19 cellular contexts compared by ENCODE assay signal in genomic region chr10:20363666-20364065, GRCh38.
DNase-seq lines count a peak whose midpoint lies in the region; ATAC-seq and TF ChIP-seq lines count a peak whose summit lies in the region.
"Had no signal": no experiment of that assay in that cellular context is flagged by ENCODE, and none has a peak within 500 bp of the region (broad histone marks: within the 10 kb centered on the region; RNA-seq: fewer than 3 reads in every experiment).

No MANE protein-coding gene starts in this region.

- H3K18ac ChIP-seq in mesenchymal stem cell (ENCODE audit: low read depth in 1 of 2, low read length in 2 of 2) = no peak overlapping the region

- H2BK5ac ChIP-seq in mesenchymal stem cell (ENCODE audit: low read depth, low read length, poor library complexity, severe bottlenecking) = no peak overlapping the region

- no peak overlapping the region for H4K91ac ChIP-seq in mesenchymal stem cell (ENCODE audit: low read length)

- H2BK120ac ChIP-seq in mesenchymal stem cell (ENCODE audit: low read depth, low read length) = no peak overlapping the region

- no peak overlapping the region for H2AFZ ChIP-seq in smooth muscle cell (ENCODE audit: low read depth)
- H2AFZ ChIP-seq in mesenchymal stem cell (ENCODE audit: low read depth, low read length) = no peak overlapping the region
- H2AFZ ChIP-seq: GM23248 had no signal

- H3K27me3 ChIP-seq in smooth muscle cell (ENCODE audit: low read depth) (no peaks in the 10 kb centered on the region), mesenchymal stem cell (ENCODE audit: control insufficient read depth in 1 of 2, insufficient read depth in 1 of 2, low read length in 2 of 2) (no peaks in the 10 kb centered on the region)
- H3K27me3 ChIP-seq: BLaER1 treated with 17β-estradiol and CSF1 and Interleukin-3, amounts not matched to agents 10 nM and 100 nM had no signal

- DNase-seq in Ammon's horn (ENCODE audit: low spot score) (peak; percentile 2), NCI-H146 treated with DMSO at 0.1 percent for 48 hours (lab: John Stamatoyannopoulos, UW; ENCODE audit: unreplicated experiment) (peak; percentile 32), SK-N-DZ (ENCODE audit: low spot score) (peak; percentile 20), putamen (ENCODE audit: low spot score) (peak; percentile 15), smooth muscle cell (lab: John Stamatoyannopoulos, UW; ENCODE audit: unreplicated experiment) (no peak), mesenchymal stem cell (no peak), GM19240 (ENCODE audit: insufficient read length, low spot score) (no peak)
- DNase-seq: 8988T; Calu3; CD8-positive, alpha-beta T cell; DMS 273 treated with DMSO at 0.1 percent for 48 hours; DMS53; DND-41; EL; GM23248; HCEC 1CT had no signal

- H3K79me1 ChIP-seq in mesenchymal stem cell (replicated peaks; ENCODE audit: low read length, poor library complexity, severe bottlenecking) = no peaks in the 10 kb centered on the region

- H3K27ac ChIP-seq in smooth muscle cell (ENCODE audit: low read depth) = no peak overlapping the region
- H3K27ac ChIP-seq in mesenchymal stem cell (ENCODE audit: low read length, poor library complexity, severe bottlenecking) = no peak overlapping the region
- H3K27ac ChIP-seq: BLaER1 treated with 17β-estradiol and CSF1 and Interleukin-3, amounts not matched to agents 10 nM and 100 nM; GM23248 had no signal

- H3K4me1 ChIP-seq in smooth muscle cell (ENCODE audit: low read depth) (no peaks in the 10 kb centered on the region), mesenchymal stem cell (ENCODE audit: control insufficient read depth, insufficient read depth, low read depth, low read length) (no peaks in the 10 kb centered on the region)
- H3K4me1 ChIP-seq: BLaER1 treated with 17β-estradiol and CSF1 and Interleukin-3, amounts not matched to agents 10 nM and 100 nM had no signal

- no peak for TF ChIP-seq CTCF in smooth muscle cell (IDR thresholded peaks at IDR 0.05; ENCODE audit: borderline replicate concordance, insufficient read depth, poor library complexity, severe bottlenecking)

- no peak for ATAC-seq in GM21526 (IDR thresholded peaks at IDR 0.05; ENCODE audit: low FRiP score, unreplicated experiment)
- ATAC-seq: CD8-positive, alpha-beta T cell; GM12878 had no signal

- no peak overlapping the region for H2BK15ac ChIP-seq in mesenchymal stem cell (ENCODE audit: low read depth, poor library complexity, severe bottlenecking)

- H3K14ac ChIP-seq in mesenchymal stem cell (ENCODE audit: low read length in 2 of 2) = no peak overlapping the region

- no peaks in the 10 kb centered on the region for H4K20me1 ChIP-seq in smooth muscle cell (ENCODE audit: low read depth)
- H4K20me1 ChIP-seq: BLaER1 treated with 17β-estradiol and CSF1 and Interleukin-3, amounts not matched to agents 10 nM and 100 nM had no signal

- no peak overlapping the region for H2BK12ac ChIP-seq in mesenchymal stem cell (ENCODE audit: low read length in 2 of 2)

- no peak overlapping the region for H2AK5ac ChIP-seq in mesenchymal stem cell (ENCODE audit: low read length, severe bottlenecking)

- H4K8ac ChIP-seq in mesenchymal stem cell (ENCODE audit: low read length) = no peak overlapping the region

- H3K9me3 ChIP-seq in smooth muscle cell (replicated peaks; ENCODE audit: low read depth) = no peaks in the 10 kb centered on the region
- peaks cover 8% of the 10 kb centered on the region for H3K9me3 ChIP-seq in mesenchymal stem cell (ENCODE audit: control insufficient read depth, low read length)

- H3K36me3 ChIP-seq in smooth muscle cell (ENCODE audit: low read depth) = no peaks in the 10 kb centered on the region
- H3K36me3 ChIP-seq in mesenchymal stem cell (ENCODE audit: control insufficient read depth in 1 of 2, insufficient read depth in 2 of 2, low read depth in 1 of 2, low read length in 2 of 2) = no peaks in the 10 kb centered on the region
- H3K36me3 ChIP-seq: BLaER1 treated with 17β-estradiol and CSF1 and Interleukin-3, amounts not matched to agents 10 nM and 100 nM had no signal

- H3K4me2 ChIP-seq in smooth muscle cell (no peak overlapping the region), mesenchymal stem cell (ENCODE audit: low read length, poor library complexity, severe bottlenecking) (no peak overlapping the region)
- H3K4me2 ChIP-seq: BLaER1 treated with 17β-estradiol and CSF1 and Interleukin-3, amounts not matched to agents 10 nM and 100 nM had no signal

- no peak overlapping the region for H3K4ac ChIP-seq in mesenchymal stem cell (ENCODE audit: low read depth in 1 of 2, low read length in 2 of 2)

- no peak overlapping the region for H3K23ac ChIP-seq in mesenchymal stem cell (ENCODE audit: low read length in 2 of 2)

- H3K4me3 ChIP-seq in smooth muscle cell = no peak overlapping the region
- no peak overlapping the region for H3K4me3 ChIP-seq in mesenchymal stem cell (ENCODE audit: insufficient read depth in 1 of 2, low read depth in 1 of 2, low read length in 2 of 2)
- H3K4me3 ChIP-seq: BLaER1 treated with 17β-estradiol and CSF1 and Interleukin-3, amounts not matched to agents 10 nM and 100 nM; GM12878; GM23248 had no signal

- H3K79me2 ChIP-seq in smooth muscle cell (ENCODE audit: low read depth) = no peaks in the 10 kb centered on the region

- H3K9ac ChIP-seq in smooth muscle cell (ENCODE audit: low read depth) = no peak overlapping the region
- H3K9ac ChIP-seq in mesenchymal stem cell (ENCODE audit: low read length) = no peak overlapping the region
- H3K9ac ChIP-seq: BLaER1 treated with 17β-estradiol and CSF1 and Interleukin-3, amounts not matched to agents 10 nM and 100 nM; GM23248 had no signal

- no peaks in the 10 kb centered on the region for H3F3A ChIP-seq in smooth muscle cell (ENCODE audit: low read depth)

Comparison
In these comparisons a context has a peak if more than half of its experiments do, and no peak if none do; other contexts are left out.
1. DNase-seq: peak in Ammon's horn (single experiment), NCI-H146 treated with DMSO at 0.1 percent for 48 hours (single experiment), SK-N-DZ (single experiment) and putamen (single experiment); none in smooth muscle cell (single experiment), mesenchymal stem cell (single experiment) and GM19240 (single experiment).